20 cellular contexts compared by ENCODE assay signal in the genomic region with DNA sequence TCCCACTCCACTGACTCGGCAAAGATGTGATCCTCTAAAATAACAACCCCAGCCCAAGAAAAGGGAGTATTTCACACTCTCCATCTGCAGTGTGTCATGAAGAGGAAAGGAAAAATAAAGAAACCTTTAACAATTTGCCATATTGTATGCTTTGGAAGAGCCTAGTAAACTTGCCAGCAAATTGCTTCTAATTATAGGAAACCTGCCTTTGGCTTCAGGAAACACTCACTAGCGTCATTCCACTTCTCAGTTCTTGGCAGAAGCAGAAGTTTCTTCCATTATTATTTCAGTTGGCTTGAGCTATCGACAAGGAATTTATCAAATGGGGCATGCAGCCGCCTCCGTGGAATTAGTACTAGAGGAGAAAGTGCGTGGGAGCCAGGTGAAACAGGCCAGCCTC.
A peak's percentile ranks its signal among the peaks of the same experiment; 100 is the strongest.
DNase-seq lines count a peak whose midpoint lies in the region; ATAC-seq and TF ChIP-seq lines count a peak whose summit lies in the region.
"Had no signal": no experiment of that assay in that cellular context is flagged by ENCODE, and none has a peak within 500 bp of the region (broad histone marks: within the 10 kb centered on the region; RNA-seq: fewer than 3 reads in every experiment).

No MANE protein-coding gene starts in this region.

- H3K27me3 Mint-ChIP-seq in HFFc6 (ENCODE audit: insufficient read depth), result no peaks in the 10 kb centered on the region; the same call in 1 of the 2 replicates

- H3K36me3 Mint-ChIP-seq in HFFc6 (ENCODE audit: low read depth), result no peaks in the 10 kb centered on the region; the same call in 1 of the 2 replicates

- TF ChIP-seq CTCF in heart left ventricle (IDR thresholded peaks at IDR 0.05), result no peak
- TF ChIP-seq CTCF in HFFc6 (IDR thresholded peaks at IDR 0.05), result no peak

- H3K36me3 ChIP-seq in adipocyte (ENCODE audit: control insufficient read depth, insufficient read depth, low read length, severe bottlenecking), result no peaks in the 10 kb centered on the region
- H3K36me3 ChIP-seq in heart left ventricle, result no peaks in the 10 kb centered on the region

- H3K4me3 Mint-ChIP-seq in HFFc6, result no peak overlapping the region

- peaks cover 8% of the 10 kb centered on the region for H3K27me3 ChIP-seq in adipocyte (replicated peaks; ENCODE audit: control insufficient read depth, insufficient read depth, low read length)
- no peaks in the 10 kb centered on the region for H3K27me3 ChIP-seq in heart left ventricle

- 10 to 21% (median 18%) methylated on average over 6 of the region's 6 CpGs for WGBS in heart left ventricle, 4 donors

- intact Hi-C loops in heart left ventricle (cut with DNase I), result no loop called here
- intact Hi-C loops in sciatic nerve (cut with DNase I), result loop anchor here (10.0 kb wide), 1 partner anchor 1534 kb away; no protein-coding TSS in a partner anchor

- peak overlapping the region in 5 of 12 donors; percentile 9 to 59 (median 32) for H3K27ac ChIP-seq in heart left ventricle
- H3K27ac ChIP-seq: A549, GM23248, HL-60 had no signal

- DNase-seq in EH (ENCODE audit: low read depth), result peak; percentile 33
- DNase-seq in adipocyte (ENCODE audit: low read depth), result peak; percentile 32
- DNase-seq in heart left ventricle, result peak in 1 of 5 donors; percentile 12
- no peak for DNase-seq in sciatic nerve (ENCODE audit: low spot score)
- no peak for DNase-seq in COLO829 (ENCODE audit: low spot score)
- no peak for DNase-seq in HFFc6
- DNase-seq in GOT3 (lab: John Stamatoyannopoulos, UW), result no peak
- DNase-seq: Calu3, DMS79 treated with DMSO at 0.1 percent for 48 hours, GF-D8, GM23248, NCI-H1694, NCI-H2107, NCI-H446, NCI-H82, SIG-M5 had no signal

- H3K4me1 Mint-ChIP-seq in HFFc6 (ENCODE audit: low read depth), result no peaks in the 10 kb centered on the region

- TF ChIP-seq POLR2A in heart left ventricle (IDR thresholded peaks at IDR 0.05), result no peak

- H3K4me1 ChIP-seq in adipocyte (ENCODE audit: control insufficient read depth, insufficient read depth, low read length) (no peaks in the 10 kb centered on the region), heart left ventricle (peaks cover 0 to 14% (median 6%) of the 10 kb centered on the region in 12 donors)
- H3K4me1 ChIP-seq: A549 had no signal

- no peak overlapping the region for H3K27ac Mint-ChIP-seq in HFFc6

- H3K9me3 ChIP-seq in adipocyte (ENCODE audit: control insufficient read depth, low read length) (no peaks in the 10 kb centered on the region), heart left ventricle (peaks cover 0 to 8% (median 0%) of the 10 kb centered on the region in 12 donors)

- peak; percentile 52 to 81 (median 73) for ATAC-seq in heart left ventricle
- peak; percentile 49 for ATAC-seq in sciatic nerve
- ATAC-seq: A549, K562, Panc1 had no signal

- H3K9me3 Mint-ChIP-seq in HFFc6, result peaks cover 39% of the 10 kb centered on the region

- H3K4me3 ChIP-seq in adipocyte (ENCODE audit: low read length) (no peak overlapping the region), heart left ventricle (no peak overlapping the region)
- H3K4me3 ChIP-seq: A549, GM23248, K562 had no signal

- no peak overlapping the region for H3K9ac ChIP-seq in adipocyte (ENCODE audit: low read length)
- H3K9ac ChIP-seq: GM23248 had no signal

Comparison
In these comparisons a context has a peak if more than half of its experiments do, and no peak if none do; other contexts are left out.
1. DNase-seq: peak in EH (single experiment) and adipocyte (single experiment); none in sciatic nerve (single experiment), COLO829 (single experiment), HFFc6 (single experiment) and GOT3 (single experiment).